In the genomic region with DNA sequence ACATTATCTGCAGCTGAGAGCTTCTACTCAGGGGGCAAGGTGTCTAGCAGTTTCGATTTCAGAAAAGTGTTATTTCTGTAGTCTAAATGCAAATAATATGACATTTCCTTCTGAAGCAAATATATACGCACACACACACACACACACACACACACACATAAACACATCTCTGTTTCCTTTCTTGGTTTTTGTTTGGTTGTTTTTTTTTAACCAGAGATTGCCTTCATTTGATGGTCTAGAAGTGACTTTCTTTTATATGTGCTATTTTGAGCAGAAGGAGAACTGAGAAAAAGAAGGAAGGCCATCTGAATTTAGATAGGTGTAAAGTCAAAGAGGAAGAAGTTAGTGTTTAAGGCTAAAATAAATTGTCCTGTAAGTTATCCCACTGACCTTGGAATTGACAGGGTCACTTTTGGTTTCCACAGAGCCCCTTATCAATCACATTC, we compare ENCODE assay signal across 14 cellular contexts.
A peak's percentile ranks its signal among the peaks of the same experiment; 100 is the strongest.
DNase-seq lines count a peak whose midpoint lies in the region; ATAC-seq and TF ChIP-seq lines count a peak whose summit lies in the region.
"Had no signal": no experiment of that assay in that cellular context is flagged by ENCODE, and none has a peak within 500 bp of the region (broad histone marks: within the 10 kb centered on the region; RNA-seq: fewer than 3 reads in every experiment).

No MANE protein-coding gene starts in this region.

- H3K36me3 ChIP-seq in BLaER1 (no peaks in the 10 kb centered on the region; the same call in 1 of the 2 replicates), PC-3 (ENCODE audit: low read depth, low read length) (no peaks in the 10 kb centered on the region), Caco-2 (ENCODE audit: control insufficient read depth, insufficient read depth, low read length) (no peaks in the 10 kb centered on the region)

- H3K36me3 Mint-ChIP-seq in Caco-2 (ENCODE audit: insufficient read depth, unreplicated experiment), result no peaks in the 10 kb centered on the region

- H3K4me3 Mint-ChIP-seq in Caco-2 (ENCODE audit: unreplicated experiment), result no peak overlapping the region
- H3K4me3 Mint-ChIP-seq: activated T-cell treated with anti-CD3 and anti-CD28 coated beads, Interleukin-2, amount 50 U/mL, for 4 hours; central memory CD8-positive, alpha-beta T cell; T-helper 1 cell treated with Interleukin-12 subunit alpha and Interleukin-12 subunit beta and Interleukin-4 antibody, amounts not matched to agents 30 μg/mL and 1 μg/mL, for 36 hours had no signal

- H3K27ac Mint-ChIP-seq in Caco-2 (ENCODE audit: unreplicated experiment), result no peak overlapping the region
- H3K27ac Mint-ChIP-seq: T-helper 1 cell treated with Interleukin-12 subunit alpha and Interleukin-12 subunit beta and Interleukin-4 antibody, amounts not matched to agents 30 μg/mL and 1 μg/mL, for 36 hours had no signal

- BruUV-seq in PC-3 (replicated peaks; lab: Mats Ljungman, UMichigan) (no TSS peak), Caco-2 (replicated peaks; lab: Mats Ljungman, UMichigan) (no TSS peak)

- no peaks in the 10 kb centered on the region for H3K79me2 ChIP-seq in PC-3 (ENCODE audit: low read length)

- POLR2A ChIA-PET in PC-3 (lab: Charles Lee; ENCODE audit: unreplicated experiment), result no interaction called here
- POLR2A ChIA-PET in Caco-2 (lab: Charles Lee), result no interaction called here

- H3K4me2 ChIP-seq in BLaER1 (peak overlapping the region; percentile 56), PC-3 (ENCODE audit: low read length) (no peak overlapping the region)

- no peak overlapping the region for H2AFZ ChIP-seq in PC-3 (ENCODE audit: low read length)

- DNase-seq in PC-3, result no peak
- no peak for DNase-seq in NCI-H2196 treated with DMSO at 0.1 percent for 48 hours (lab: John Stamatoyannopoulos, UW; ENCODE audit: unreplicated experiment)
- no peak for DNase-seq in Caco-2
- DNase-seq in HUDEP-2 (lab: John Stamatoyannopoulos, UW; ENCODE audit: unreplicated experiment in 76 of 76), result no peak
- DNase-seq: activated T-cell treated with anti-CD3 and anti-CD28 coated beads, Interleukin-2, amount 50 U/mL, for 4 hours; mammary epithelial cell; NCI-H226 had no signal

- H3K27ac ChIP-seq in BLaER1, result no peak overlapping the region
- H3K27ac ChIP-seq in PC-3 (ENCODE audit: low read length), result no peak overlapping the region
- H3K27ac ChIP-seq: gastroesophageal sphincter had no signal

- no peak overlapping the region for H3K9ac ChIP-seq in BLaER1
- H3K9ac ChIP-seq in PC-3 (ENCODE audit: low read length), result no peak overlapping the region

- no peaks in the 10 kb centered on the region for H3K9me2 ChIP-seq in PC-3 (replicated peaks; ENCODE audit: low read length)

- H4K20me1 ChIP-seq in BLaER1, result no peaks in the 10 kb centered on the region
- H4K20me1 ChIP-seq in PC-3 (ENCODE audit: low read length), result no peaks in the 10 kb centered on the region

- no peaks in the 10 kb centered on the region for H3K27me3 Mint-ChIP-seq in Caco-2 (ENCODE audit: insufficient read depth, unreplicated experiment)
- H3K27me3 Mint-ChIP-seq: central memory CD8-positive, alpha-beta T cell had no signal

- peaks cover 27% of the 10 kb centered on the region for H3K4me1 ChIP-seq in BLaER1
- H3K4me1 ChIP-seq in PC-3 (ENCODE audit: insufficient read depth, low read length), result no peaks in the 10 kb centered on the region
- H3K4me1 ChIP-seq in Caco-2, result no peaks in the 10 kb centered on the region

- H3F3A ChIP-seq in PC-3 (ENCODE audit: low read length, unreplicated experiment), result no peaks in the 10 kb centered on the region

- TF ChIP-seq CTCF in PC-3 (conservative IDR thresholded peaks at IDR 0.05; ENCODE audit: low read depth, low read length) (no peak), Caco-2 (IDR thresholded peaks at IDR 0.05; ENCODE audit: insufficient read depth in 1 of 2, low read depth in 1 of 2, low read length in 1 of 2, severe bottlenecking in 1 of 2, unreplicated experiment in 1 of 2) (no peak)

- no peaks in the 10 kb centered on the region for H3K9me3 Mint-ChIP-seq in Caco-2 (ENCODE audit: unreplicated experiment)
- H3K9me3 Mint-ChIP-seq: activated T-cell treated with anti-CD3 and anti-CD28 coated beads, Interleukin-2, amount 50 U/mL, for 4 hours; central memory CD8-positive, alpha-beta T cell; T-helper 1 cell treated with Interleukin-12 subunit alpha and Interleukin-12 subunit beta and Interleukin-4 antibody, amounts not matched to agents 30 μg/mL and 1 μg/mL, for 36 hours had no signal

- H3K4me3 ChIP-seq in BLaER1 (no peak overlapping the region), PC-3 (ENCODE audit: low read length) (no peak overlapping the region), Caco-2 (ENCODE audit: low read depth, low read length) (no peak overlapping the region)
- H3K4me3 ChIP-seq: gastroesophageal sphincter had no signal

- CTCF ChIA-PET in PC-3 (lab: Charles Lee) (no interaction called here), Caco-2 (lab: Charles Lee) (no interaction called here)

- no peaks in the 10 kb centered on the region for H3K9me3 ChIP-seq in BLaER1
- no peaks in the 10 kb centered on the region for H3K9me3 ChIP-seq in PC-3 (ENCODE audit: low read length)
- H3K9me3 ChIP-seq in Caco-2, result no peaks in the 10 kb centered on the region
- H3K9me3 ChIP-seq: gastroesophageal sphincter had no signal

- intact Hi-C loops in PC-3 (cut with micrococcal nuclease), result no loop called here
- intact Hi-C loops in Caco-2 (cut with micrococcal nuclease; ENCODE audit: unreplicated experiment), result loop anchor here (1.0 kb wide), 1 partner anchor 30 kb away; no protein-coding TSS in a partner anchor

- no peaks in the 10 kb centered on the region for H3K4me1 Mint-ChIP-seq in Caco-2 (ENCODE audit: low read depth, unreplicated experiment)
- H3K4me1 Mint-ChIP-seq: central memory CD8-positive, alpha-beta T cell had no signal

- ATAC-seq in GM19324 (IDR thresholded peaks at IDR 0.05; ENCODE audit: low FRiP score, unreplicated experiment), result peak; percentile 84
- ATAC-seq in HG02798 (IDR thresholded peaks at IDR 0.05; ENCODE audit: poor library complexity, unreplicated experiment), result peak; percentile 81
- ATAC-seq in HG03558 (IDR thresholded peaks at IDR 0.05; ENCODE audit: extremely low read depth, unreplicated experiment), result peak; percentile 61
- no peak for ATAC-seq in PC-3
- ATAC-seq: activated T-cell treated with anti-CD3 and anti-CD28 coated beads, Interleukin-2, amount 50 U/mL, for 4 hours had no signal

- H3K27me3 ChIP-seq in BLaER1 (no peaks in the 10 kb centered on the region), PC-3 (ENCODE audit: low read length) (no peaks in the 10 kb centered on the region), Caco-2 (replicated peaks; ENCODE audit: control insufficient read depth, insufficient read depth, low read length) (no peaks in the 10 kb centered on the region)
- H3K27me3 ChIP-seq: gastroesophageal sphincter had no signal
